In genomic region chr6:130019796-130020105, GRCh38 we compare ENCODE assay signal across 9 cellular contexts. TPM values are rescaled to one million over a fixed set of nuclear protein-coding genes. Genes with fewer than 3 reads are reported as not detected.
A peak's percentile ranks its signal among the peaks of the same experiment; 100 is the strongest.
DNase-seq lines count a peak whose midpoint lies in the region; ATAC-seq and TF ChIP-seq lines count a peak whose summit lies in the region.
"Had no signal": no experiment of that assay in that cellular context is flagged by ENCODE, and none has a peak within 500 bp of the region (broad histone marks: within the 10 kb centered on the region; RNA-seq: fewer than 3 reads in every experiment).

No MANE protein-coding gene starts in this region.

- no peaks in the 10 kb centered on the region for H3K27me3 ChIP-seq in adrenal gland

- peak overlapping the region; percentile 88 to 99 for H3K4me3 Mint-ChIP-seq in activated T-cell treated with anti-CD3 and anti-CD28 coated beads, Interleukin-2, amount 50 U/mL, for 72 hours
- peak overlapping the region; percentile 92 for H3K4me3 Mint-ChIP-seq in type B pancreatic cell

- peaks cover 0 to 15% of the 10 kb centered on the region in 2 donors for H3K4me1 ChIP-seq in adrenal gland (replicated peaks in 1 of 2)

- peak overlapping the region; percentile 21 to 98 (median 90) for H3K4me3 ChIP-seq in adrenal gland

- H3K36me3 Mint-ChIP-seq in activated T-cell treated with anti-CD3 and anti-CD28 coated beads, Interleukin-2, amount 50 U/mL, for 72 hours (ENCODE audit: insufficient read depth in 2 of 2): peaks cover 7% of the 10 kb centered on the region in 2 donors
- peaks cover 4% of the 10 kb centered on the region for H3K36me3 Mint-ChIP-seq in type B pancreatic cell

- no peaks in the 10 kb centered on the region for H3K36me3 ChIP-seq in adrenal gland (replicated peaks in 1 of 2)

- no peak for TF ChIP-seq CTCF in adrenal gland (IDR thresholded peaks at IDR 0.05)
- TF ChIP-seq CTCF in type B pancreatic cell (conservative IDR thresholded peaks at IDR 0.05): no peak

- H3K27me3 Mint-ChIP-seq in activated T-cell treated with anti-CD3 and anti-CD28 coated beads, Interleukin-2, amount 50 U/mL, for 72 hours (ENCODE audit: low read depth): no peaks in the 10 kb centered on the region
- H3K27me3 Mint-ChIP-seq in type B pancreatic cell: no peaks in the 10 kb centered on the region

- no peak for DNase-seq in activated T-cell treated with anti-CD3 and anti-CD28 coated beads, Interleukin-2, amount 50 U/mL, for 72 hours
- DNase-seq in activated T-cell treated with anti-CD3 and anti-CD28 coated beads, Interleukin-2, amount 50 U/mL, for 1 hour: no peak
- no peak for DNase-seq in adrenal gland
- DNase-seq in left lobe of liver (ENCODE audit: low spot score): no peak
- no peak for DNase-seq in type B pancreatic cell (ENCODE audit: extremely low spot score, unreplicated experiment)
- DNase-seq in SK-N-DZ (ENCODE audit: low spot score): no peak

- 0% methylated on average over 7 to 59 of the region's 59 CpGs; no CpG with 5 or more reads in 1 of the 4 donors for WGBS in adrenal gland, 4 donors

- H3K9me3 ChIP-seq in adrenal gland (replicated peaks in 1 of 3): no peaks in the 10 kb centered on the region

- TF ChIP-seq POLR2A in adrenal gland (IDR thresholded peaks at IDR 0.05): no peak

- H3K9me3 Mint-ChIP-seq in activated T-cell treated with anti-CD3 and anti-CD28 coated beads, Interleukin-2, amount 50 U/mL, for 72 hours: no peaks in the 10 kb centered on the region
- H3K9me3 Mint-ChIP-seq in type B pancreatic cell: no peaks in the 10 kb centered on the region
- H3K9me3 Mint-ChIP-seq: activated naive CD4-positive, alpha-beta T cell treated with anti-CD3 and anti-CD28 coated beads, Interleukin-2, amount 50 U/mL, for 72 hours had no signal

- intact Hi-C loops in adrenal gland (cut with DNase I): loop anchor here (10.0 kb wide), 2 partner anchors 415 to 425 kb away; no protein-coding TSS in a partner anchor

- no peak overlapping the region for H3K27ac Mint-ChIP-seq in activated T-cell treated with anti-CD3 and anti-CD28 coated beads, Interleukin-2, amount 50 U/mL, for 72 hours
- no peak overlapping the region for H3K27ac Mint-ChIP-seq in type B pancreatic cell

- peak; percentile 23 for ATAC-seq in activated T-cell treated with anti-CD3 and anti-CD28 coated beads, Interleukin-2, amount 50 U/mL, for 72 hours (replicated peaks in 1 of 2)
- ATAC-seq in left lobe of liver (peak; percentile 12), GM21576 (IDR thresholded peaks at IDR 0.05; ENCODE audit: unreplicated experiment) (no peak), HG03196 (IDR thresholded peaks at IDR 0.05; ENCODE audit: unreplicated experiment) (no peak)

- peaks cover 25% of the 10 kb centered on the region for H3K4me1 Mint-ChIP-seq in activated T-cell treated with anti-CD3 and anti-CD28 coated beads, Interleukin-2, amount 50 U/mL, for 72 hours (ENCODE audit: low read depth)
- H3K4me1 Mint-ChIP-seq in type B pancreatic cell (ENCODE audit: unreplicated experiment): no peaks in the 10 kb centered on the region

- peak overlapping the region; percentile 82 to 97 (median 95) for H3K27ac ChIP-seq in adrenal gland

RNA-seq across cellular contexts. Expression of gene L3MBTL3, which starts 1.4 kb away (rescaled TPM):
- total RNA-seq in activated T-cell treated with anti-CD3 and anti-CD28 coated beads, Interleukin-2, amount 50 U/mL, for 72 hours: 10 to 100 TPM in 1 of 2 donors, 1 to 10 TPM in 1; 9.1 to 10.9 TPM
- total RNA-seq in adrenal gland (10 to 100 TPM; 13.8 to 32.5 (median 21.5) TPM), left lobe of liver (5.5 TPM), type B pancreatic cell (ENCODE audit: low replicate concordance) (16.6 and 23.8 TPM in 2 replicates)
- polyA plus RNA-seq in adrenal gland: 10 to 100 TPM in 2 of 3 donors, 1 to 10 TPM in 1; 7.2 to 15.7 (median 13.9) TPM
- 7.1 and 8.5 TPM in 2 replicates for polyA plus RNA-seq in SK-N-DZ (2014; cell fraction: cytosol; rRNA removed)
- polyA plus RNA-seq in SK-N-DZ (2014; cell fraction: nucleus; rRNA removed): 17.5 and 17.8 TPM in 2 replicates

Comparison
In these comparisons a context has a peak if more than half of its experiments do, and no peak if none do; other contexts are left out.
1. ATAC-seq: peak in activated T-cell treated with anti-CD3 and anti-CD28 coated beads, Interleukin-2, amount 50 U/mL, for 72 hours (2 of 2) and left lobe of liver (single experiment); none in GM21576 (single experiment) and HG03196 (single experiment).